22 cellular contexts compared by ENCODE assay signal in genomic region chr11:72456651-72457050, GRCh38. TPM values are rescaled to one million over a fixed set of nuclear protein-coding genes. Genes with fewer than 3 reads are reported as not detected.
DNase-seq lines count a peak whose midpoint lies in the region; ATAC-seq and TF ChIP-seq lines count a peak whose summit lies in the region.
"Had no signal": no experiment of that assay in that cellular context is flagged by ENCODE, and none has a peak within 500 bp of the region (broad histone marks: within the 10 kb centered on the region; RNA-seq: fewer than 3 reads in every experiment).

No MANE protein-coding gene starts in this region.

- H3K27ac ChIP-seq in SK-N-SH (ENCODE audit: low read depth in 2 of 2, low read length in 1 of 2): no peak overlapping the region
- H3K27ac ChIP-seq: BLaER1 had no signal

- no peaks in the 10 kb centered on the region for H3K9me2 ChIP-seq in SK-N-SH

- TF ChIP-seq EP300 in SK-N-SH (IDR thresholded peaks at IDR 0.05; ENCODE audit: borderline replicate concordance in 1 of 2, low read depth in 1 of 2, low read length in 1 of 2): no peak

- peaks cover 11% of the 10 kb centered on the region; the same call in 1 of the 2 replicates for H3K27me3 ChIP-seq in SK-N-SH (ENCODE audit: insufficient read depth)
- H3K27me3 ChIP-seq: BE2C, BLaER1 had no signal

- H3K4me3 ChIP-seq in SK-N-SH (ENCODE audit: low read depth in 2 of 2, low read length in 1 of 2): no peak overlapping the region
- H3K4me3 ChIP-seq: BLaER1, GM12878 had no signal

- DNase-seq in SK-N-SH (peak; percentile 20), NCI-H146 treated with DMSO at 0.1 percent for 48 hours (lab: John Stamatoyannopoulos, UW; ENCODE audit: unreplicated experiment) (peak; percentile 66), hepatic stellate cell (ENCODE audit: low spot score) (no peak)
- DNase-seq: 8988T; ACHN; BE2C; C1 segment of cervical spinal cord; CD4-positive, alpha-beta memory T cell; CD4-positive, CD25-positive, alpha-beta regulatory T cell; CD8-positive, alpha-beta memory T cell; COR-L47; DMS 273 treated with DMSO at 0.1 percent for 48 hours; DMS153; DMS53; DMS79; DND-41; EL; GDM1 had no signal

- CTCF ChIA-PET in SK-N-SH (lab: Yijun Ruan, JAX): interaction anchor here (1.0 to 4.0 kb wide), 11 partner anchors 9 to 311 kb away, joined by 3 to 36 read pairs (median 3); partner anchors contain the start of gene CLPB

- TF ChIP-seq RAD21 in SK-N-SH (IDR thresholded peaks at IDR 0.05; ENCODE audit: low read length): no peak

- H3K4me1 ChIP-seq in SK-N-SH (ENCODE audit: control insufficient read depth in 1 of 2, insufficient read depth in 2 of 2, low read depth in 1 of 2, low read length in 1 of 2): no peaks in the 10 kb centered on the region
- H3K4me1 ChIP-seq: BE2C, BLaER1 had no signal

- no peaks in the 10 kb centered on the region for H3K9me3 ChIP-seq in SK-N-SH
- H3K9me3 ChIP-seq: BE2C, BLaER1 had no signal

- no peak overlapping the region for H3K4me2 ChIP-seq in SK-N-SH
- H3K4me2 ChIP-seq: BLaER1 had no signal

- no peaks in the 10 kb centered on the region for H3F3A ChIP-seq in SK-N-SH (replicated peaks; ENCODE audit: insufficient read depth)

- H3K9ac ChIP-seq in SK-N-SH: no peak overlapping the region
- H3K9ac ChIP-seq: BLaER1 had no signal

- POLR2A ChIA-PET in SK-N-SH (lab: Yijun Ruan, JAX): no interaction called here

- H3K36me3 ChIP-seq in SK-N-SH (replicated peaks in 1 of 2; ENCODE audit: control insufficient read depth in 1 of 2, insufficient read depth in 2 of 2, low read length in 1 of 2): no peaks in the 10 kb centered on the region
- H3K36me3 ChIP-seq: BE2C, BLaER1 had no signal

- no peaks in the 10 kb centered on the region for H4K20me1 ChIP-seq in SK-N-SH (ENCODE audit: insufficient read depth)
- H4K20me1 ChIP-seq: BLaER1 had no signal

- TF ChIP-seq CTCF in SK-N-SH (IDR thresholded peaks at IDR 0.05): no peak

- no peak for ATAC-seq in SK-N-SH treated with all-trans-retinoic acid at 6 μM for 48 hours
- no peak for ATAC-seq in GM19463 (IDR thresholded peaks at IDR 0.05; ENCODE audit: unreplicated experiment)
- ATAC-seq: GM12878 had no signal

- H2AFZ ChIP-seq in SK-N-SH (ENCODE audit: low read depth): no peak overlapping the region

- no peaks in the 10 kb centered on the region for H3K79me2 ChIP-seq in SK-N-SH (ENCODE audit: insufficient read depth)

TF ChIP-seq in SK-N-SH, 30 proteins besides CTCF, POLR2A, EP300 and RAD21:
- TF ChIP-seq TCF12 (IDR thresholded peaks at IDR 0.05) (no peak), GATA2 (CRISPR knock-in tag; IDR thresholded peaks at IDR 0.05) (peak; percentile 35; the same call in 1 of the 2 replicates)
TF ChIP-seq in SK-N-SH: peak in this region for 1.

TF ChIP-seq in SK-N-SH treated with all-trans-retinoic acid at 6 μM for 48 hours, 23 proteins besides CTCF, POLR2A, EP300 and RAD21:
- TF ChIP-seq ISL1 (CRISPR knock-in tag; IDR thresholded peaks at IDR 0.05): no peak
- no peak for TF ChIP-seq BACH2 (CRISPR knock-in tag; IDR thresholded peaks at IDR 0.05; ENCODE audit: borderline replicate concordance)
TF ChIP-seq in SK-N-SH treated with all-trans-retinoic acid at 6 μM for 48 hours: peak in this region for 0.

RNA-seq across cellular contexts. Expression of gene CLPB, which starts 22.3 kb away (rescaled TPM):
- polyA plus RNA-seq in SK-N-SH (2012; rRNA removed): 29.0 and 33.7 TPM in 2 replicates
- polyA plus RNA-seq in SK-N-SH (2012; cell fraction: cytosol; rRNA removed): 26.8 and 30.3 TPM in 2 replicates
- polyA plus RNA-seq in SK-N-SH (2012; cell fraction: nucleus; rRNA removed): 27.4 and 30.0 TPM in 2 replicates
